Comparison of ENCODE assay signal across 1 cellular context in genomic region chr3:128016502-128016901, GRCh38.
TF ChIP-seq lines count a peak whose summit lies in the region.

No MANE protein-coding gene starts in this region.

TF ChIP-seq in HEK293, 187 proteins besides CTCF, POLR2A, EP300 and RAD21 (continued from another document):
- TF ChIP-seq ZSCAN4 (tag by site-specific recombination; IDR thresholded peaks at IDR 0.05): no peak
